Comparison of ENCODE assay signal across 27 cellular contexts in the genomic region with DNA sequence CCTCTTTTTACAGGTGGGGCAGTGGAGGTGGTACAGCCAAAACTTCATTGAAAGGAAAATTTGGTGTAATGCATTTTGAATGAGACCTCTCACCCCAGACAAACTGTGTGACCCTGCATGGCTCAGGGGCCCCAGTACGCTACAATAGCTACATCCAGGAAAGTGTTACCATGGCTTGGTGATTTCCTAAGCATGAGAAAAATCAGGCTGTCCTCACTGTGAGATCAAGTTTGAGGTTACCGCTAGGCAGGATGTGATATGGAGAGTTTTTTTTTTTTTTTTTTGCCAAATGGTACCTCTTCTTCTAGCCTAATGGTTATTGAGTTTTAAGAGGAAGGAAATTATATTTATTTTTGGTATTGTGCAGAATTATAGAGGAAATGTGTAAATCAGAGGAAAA.
"Had no signal": no experiment of that assay in that cellular context is flagged by ENCODE, and none has a peak within 500 bp of the region (broad histone marks: within the 10 kb centered on the region; RNA-seq: fewer than 3 reads in every experiment).

No MANE protein-coding gene starts in this region.

- ATAC-seq: left lung; natural killer cell treated with Interleukin-12 subunit alpha and Interleukin-12 subunit beta and Interleukin-15 and Interleukin-18, amount 100 ng/mL, for 72 hours had no signal

- H3K36me3 ChIP-seq: cardiac muscle cell, left lung, neutrophil, ovary, right lobe of liver, thoracic aorta, upper lobe of left lung had no signal

- H3K27me3 Mint-ChIP-seq: activated B cell treated with CpG ODN at 0.5 μM for 24 hours; activated naive CD4-positive, alpha-beta T cell treated with anti-CD3 and anti-CD28 coated beads, Interleukin-2, amount 50 U/mL, for 24 hours had no signal

- H3K36me3 Mint-ChIP-seq: activated naive CD4-positive, alpha-beta T cell treated with anti-CD3 and anti-CD28 coated beads, Interleukin-2, amount 50 U/mL, for 24 hours; immature natural killer cell; natural killer cell treated with Interleukin-12 subunit alpha and Interleukin-12 subunit beta and Interleukin-15 and Interleukin-18, amount 100 ng/mL, for 72 hours had no signal

- H3K4me1 ChIP-seq: body of pancreas, left lung, right lobe of liver, upper lobe of left lung had no signal

- H3K4me3 ChIP-seq: body of pancreas, cardiac muscle cell, hepatocyte, left lung, ovary, right lobe of liver, skin epidermis, thoracic aorta, upper lobe of left lung had no signal

- H3K27me3 ChIP-seq: body of pancreas, cardiac muscle cell, hepatocyte, left lung, neutrophil, ovary, right lobe of liver, upper lobe of left lung had no signal

- H3K9me3 ChIP-seq: body of pancreas, left lung, neutrophil, ovary, right lobe of liver, thoracic aorta, upper lobe of left lung had no signal

- H3K27ac ChIP-seq: body of pancreas, cardiac muscle cell, hepatocyte, left lung, neutrophil, ovary, right lobe of liver, skin epidermis, thoracic aorta, upper lobe of left lung had no signal

- H3K9me3 Mint-ChIP-seq: activated naive CD4-positive, alpha-beta T cell treated with anti-CD3 and anti-CD28 coated beads, Interleukin-2, amount 50 U/mL, for 24 hours; immature natural killer cell; natural killer cell treated with Interleukin-12 subunit alpha and Interleukin-12 subunit beta and Interleukin-15 and Interleukin-18, amount 100 ng/mL, for 72 hours; T-helper 1 cell treated with Interleukin-12 subunit alpha and Interleukin-12 subunit beta and Interleukin-4 antibody, amounts not matched to agents 30 μg/mL and 1 μg/mL, for 36 hours had no signal

- H3K4me3 Mint-ChIP-seq: activated B cell treated with CpG ODN at 0.5 μM for 24 hours; activated naive CD4-positive, alpha-beta T cell treated with anti-CD3 and anti-CD28 coated beads, Interleukin-2, amount 50 U/mL, for 24 hours; immature natural killer cell; natural killer cell treated with Interleukin-12 subunit alpha and Interleukin-12 subunit beta and Interleukin-15 and Interleukin-18, amount 100 ng/mL, for 72 hours; T-helper 1 cell treated with Interleukin-12 subunit alpha and Interleukin-12 subunit beta and Interleukin-4 antibody, amounts not matched to agents 30 μg/mL and 1 μg/mL, for 36 hours had no signal

- DNase-seq: activated B cell treated with CpG ODN at 0.5 μM for 24 hours; activated CD4-positive, alpha-beta T cell treated with anti-CD3 and anti-CD28 coated beads for 4 hours; activated gamma-delta T cell treated with Interleukin-2 at 50 U/mL for 16 hours; activated T-cell treated with anti-CD3 and anti-CD28 coated beads, Interleukin-2, amount 50 U/mL, for 1 hour; anterior cingulate cortex; body of pancreas; dermis blood vessel endothelial cell; effector CD8-positive, alpha-beta T cell; erythroblast; foreskin fibroblast; immature natural killer cell; left lung; mammary epithelial cell; midbrain; ovary; right lobe of liver; stimulated activated CD4-positive, alpha-beta T cell treated with anti-CD3 and anti-CD28 coated beads, Interleukin-1b, Interleukin-23, amount 100 ng/mL, for 48 hours; T1000 had no signal

- H3K27ac Mint-ChIP-seq: activated B cell treated with CpG ODN at 0.5 μM for 24 hours; activated naive CD4-positive, alpha-beta T cell treated with anti-CD3 and anti-CD28 coated beads, Interleukin-2, amount 50 U/mL, for 24 hours; immature natural killer cell; natural killer cell treated with Interleukin-12 subunit alpha and Interleukin-12 subunit beta and Interleukin-15 and Interleukin-18, amount 100 ng/mL, for 72 hours; T-helper 1 cell treated with Interleukin-12 subunit alpha and Interleukin-12 subunit beta and Interleukin-4 antibody, amounts not matched to agents 30 μg/mL and 1 μg/mL, for 36 hours had no signal
